ENCODE assay signal across 18 cellular contexts in genomic region chr16:51243836-51244483, GRCh38.
A peak's percentile ranks its signal among the peaks of the same experiment; 100 is the strongest.
DNase-seq lines count a peak whose midpoint lies in the region; ATAC-seq, FAIRE-seq and TF ChIP-seq lines count a peak whose summit lies in the region.
"Had no signal": no experiment of that assay in that cellular context is flagged by ENCODE, and none has a peak within 500 bp of the region (broad histone marks: within the 10 kb centered on the region; RNA-seq: fewer than 3 reads in every experiment).

No MANE protein-coding gene starts in this region.

- H3K27me3 Mint-ChIP-seq in astrocyte (ENCODE audit: low read depth, unreplicated experiment): peaks cover 19% of the 10 kb centered on the region
- no peaks in the 10 kb centered on the region for H3K27me3 Mint-ChIP-seq in activated T-cell treated with anti-CD3 and anti-CD28 coated beads, Interleukin-2, amount 50 U/mL, for 4 hours (ENCODE audit: low read depth)
- H3K27me3 Mint-ChIP-seq: activated CD4-positive, alpha-beta T cell treated with anti-CD3 and anti-CD28 coated beads, Interleukin-2, amount 10 ng/mL, durations not matched to agents 24 days and 14 days; naive B cell; stimulated activated memory B cell treated with anti-CD40 and anti-IgM and Interleukin-4, amounts not matched to agents 10 μg/mL and 1 μg/mL and 100 μg/mL, for 72 hours had no signal

- FAIRE-seq in astrocyte (lab: Jason Lieb, UNC): no peak
- FAIRE-seq: urothelium cell line had no signal

- H3K9me3 Mint-ChIP-seq in astrocyte (ENCODE audit: unreplicated experiment): peaks cover 1% of the 10 kb centered on the region
- peaks cover 15% of the 10 kb centered on the region for H3K9me3 Mint-ChIP-seq in activated T-cell treated with anti-CD3 and anti-CD28 coated beads, Interleukin-2, amount 50 U/mL, for 4 hours

- H3K4me1 Mint-ChIP-seq in astrocyte (ENCODE audit: low read depth, unreplicated experiment): no peaks in the 10 kb centered on the region
- H3K4me1 Mint-ChIP-seq in activated T-cell treated with anti-CD3 and anti-CD28 coated beads, Interleukin-2, amount 50 U/mL, for 4 hours (ENCODE audit: low read depth): no peaks in the 10 kb centered on the region
- H3K4me1 Mint-ChIP-seq: activated CD4-positive, alpha-beta T cell treated with anti-CD3 and anti-CD28 coated beads, Interleukin-2, amount 10 ng/mL, durations not matched to agents 24 days and 14 days; naive B cell; stimulated activated memory B cell treated with anti-CD40 and anti-IgM and Interleukin-4, amounts not matched to agents 10 μg/mL and 1 μg/mL and 100 μg/mL, for 72 hours had no signal

- no peaks in the 10 kb centered on the region for H4K20me1 ChIP-seq in astrocyte (ENCODE audit: insufficient read depth, low read length)

- no peak overlapping the region for H3K27ac Mint-ChIP-seq in astrocyte (ENCODE audit: unreplicated experiment)
- H3K27ac Mint-ChIP-seq: activated CD4-positive, alpha-beta T cell treated with anti-CD3 and anti-CD28 coated beads, Interleukin-2, amount 10 ng/mL, durations not matched to agents 24 days and 14 days; activated T-cell treated with anti-CD3 and anti-CD28 coated beads, Interleukin-2, amount 50 U/mL, for 72 hours; naive B cell; stimulated activated memory B cell treated with anti-CD40 and anti-IgM and Interleukin-4, amounts not matched to agents 10 μg/mL and 1 μg/mL and 100 μg/mL, for 72 hours had no signal

- ATAC-seq in activated T-cell treated with anti-CD3 and anti-CD28 coated beads, Interleukin-2, amount 50 U/mL, for 4 hours: no peak
- ATAC-seq: activated T-cell treated with anti-CD3 and anti-CD28 coated beads, Interleukin-2, amount 50 U/mL, for 72 hours; Right ventricle myocardium inferior; stimulated activated memory B cell treated with anti-CD40 and anti-IgM and Interleukin-4, amounts not matched to agents 10 μg/mL and 1 μg/mL and 100 μg/mL, for 72 hours had no signal

- H3K36me3 Mint-ChIP-seq in astrocyte (ENCODE audit: low read depth, unreplicated experiment): no peaks in the 10 kb centered on the region
- no peaks in the 10 kb centered on the region for H3K36me3 Mint-ChIP-seq in activated T-cell treated with anti-CD3 and anti-CD28 coated beads, Interleukin-2, amount 50 U/mL, for 4 hours (ENCODE audit: insufficient read depth)
- H3K36me3 Mint-ChIP-seq: stimulated activated memory B cell treated with anti-CD40 and anti-IgM and Interleukin-4, amounts not matched to agents 10 μg/mL and 1 μg/mL and 100 μg/mL, for 72 hours had no signal

- WGBS in stomach, 5 donors: 13 to 18% (median 15%) methylated on average over 12 of the region's 12 CpGs

- H3K36me3 ChIP-seq in astrocyte (ENCODE audit: insufficient read depth, low read length) (no peaks in the 10 kb centered on the region), kidney epithelial cell (ENCODE audit: control insufficient read depth, insufficient read depth, low read length) (no peaks in the 10 kb centered on the region), stomach (no peaks in the 10 kb centered on the region)

- H3K9ac ChIP-seq in astrocyte (ENCODE audit: low read length): no peak overlapping the region

- H3K9me3 ChIP-seq in astrocyte (ENCODE audit: insufficient read depth, low read depth, low read length) (no peaks in the 10 kb centered on the region), stomach (peaks cover 0 to 10% (median 2%) of the 10 kb centered on the region in 4 donors)

- no peak for TF ChIP-seq EP300 in stomach (IDR thresholded peaks at IDR 0.05)

- H3K4me3 ChIP-seq in astrocyte (ENCODE audit: insufficient read depth, low read depth, low read length) (no peak overlapping the region), kidney epithelial cell (ENCODE audit: low read depth, low read length) (no peak overlapping the region), stomach (no peak overlapping the region)

- no peak overlapping the region for H2AFZ ChIP-seq in astrocyte (ENCODE audit: low read depth, low read length)

- intact Hi-C loops in stomach (cut with DNase I; ENCODE audit: low total_unique reads): no loop called here

- H3K4me1 ChIP-seq in astrocyte (ENCODE audit: insufficient read depth, low read length) (no peaks in the 10 kb centered on the region), stomach (peaks cover 0 to 8% (median 3%) of the 10 kb centered on the region in 4 donors)

- H3K27ac ChIP-seq in astrocyte (ENCODE audit: low read depth, low read length) (no peak overlapping the region), stomach (no peak overlapping the region)

- H3K79me2 ChIP-seq in astrocyte (ENCODE audit: insufficient read depth, low read length): no peaks in the 10 kb centered on the region

- TF ChIP-seq CTCF in astrocyte (IDR thresholded peaks at IDR 0.05; ENCODE audit: insufficient read depth, low read depth, low read length) (no peak), kidney epithelial cell (IDR thresholded peaks at IDR 0.05; ENCODE audit: insufficient read depth, low read length, poor library complexity, severe bottlenecking) (no peak), stomach (IDR thresholded peaks at IDR 0.05) (no peak)

- no peak for TF ChIP-seq POLR2A in stomach (IDR thresholded peaks at IDR 0.05)

- no peak overlapping the region for H3K4me2 ChIP-seq in astrocyte (ENCODE audit: low read length)

- DNase-seq in HuH-7 (ENCODE audit: low spot score): peak; percentile 8
- peak; percentile 55 for DNase-seq in astrocyte (ENCODE audit: low read depth)
- DNase-seq in kidney epithelial cell (ENCODE audit: low read depth): peak; percentile 19
- peak; percentile 64 for DNase-seq in stomach
- DNase-seq in activated gamma-delta T cell (lab: John Stamatoyannopoulos, UW): no peak
- DNase-seq in activated T-cell treated with anti-CD3 and anti-CD28 coated beads, Interleukin-2, amount 50 U/mL, for 4 hours: no peak
- no peak for DNase-seq in UCSD-AML1 (lab: John Stamatoyannopoulos, UW; ENCODE audit: unreplicated experiment)
- DNase-seq: activated CD4-positive, alpha-beta T cell treated with anti-CD3 and anti-CD28 coated beads, Interleukin-2, amount 10 ng/mL, durations not matched to agents 24 days and 14 days; activated T-cell treated with anti-CD3 and anti-CD28 coated beads, Interleukin-2, amount 50 U/mL, for 72 hours; effector CD4-positive, alpha-beta T cell; islet precursor cell; KBM-7; naive B cell; NCI-H146; NCI-H524 treated with DMSO at 0.1 percent for 48 hours had no signal

- H3K27me3 ChIP-seq in astrocyte (ENCODE audit: insufficient read depth, low read length): peaks cover 3% of the 10 kb centered on the region
- H3K27me3 ChIP-seq in kidney epithelial cell (ENCODE audit: control insufficient read depth, insufficient read depth, low read length): no peaks in the 10 kb centered on the region
- H3K27me3 ChIP-seq in stomach: peaks cover 0 to 87% (median 14%) of the 10 kb centered on the region in 3 donors

- no peak overlapping the region for H3K4me3 Mint-ChIP-seq in astrocyte (ENCODE audit: unreplicated experiment)
- no peak overlapping the region for H3K4me3 Mint-ChIP-seq in activated T-cell treated with anti-CD3 and anti-CD28 coated beads, Interleukin-2, amount 50 U/mL, for 4 hours
- H3K4me3 Mint-ChIP-seq: activated CD4-positive, alpha-beta T cell treated with anti-CD3 and anti-CD28 coated beads, Interleukin-2, amount 10 ng/mL, durations not matched to agents 24 days and 14 days; activated T-cell treated with anti-CD3 and anti-CD28 coated beads, Interleukin-2, amount 50 U/mL, for 72 hours; naive B cell; stimulated activated memory B cell treated with anti-CD40 and anti-IgM and Interleukin-4, amounts not matched to agents 10 μg/mL and 1 μg/mL and 100 μg/mL, for 72 hours had no signal

Comparison
In these comparisons a context has a peak if more than half of its experiments do, and no peak if none do; other contexts are left out.
1. DNase-seq: peak in HuH-7 (single experiment), astrocyte (single experiment), kidney epithelial cell (single experiment) and stomach (single experiment); none in activated gamma-delta T cell (single experiment), activated T-cell treated with anti-CD3 and anti-CD28 coated beads, Interleukin-2, amount 50 U/mL, for 4 hours (single experiment) and UCSD-AML1 (single experiment).